ENCODE assay signal across 24 cellular contexts in genomic region chr13:110275931-110276552, GRCh38. TPM values are rescaled to one million over a fixed set of nuclear protein-coding genes. Genes with fewer than 3 reads are reported as not detected.
DNase-seq lines count a peak whose midpoint lies in the region; ATAC-seq and TF ChIP-seq lines count a peak whose summit lies in the region.
"Had no signal": no experiment of that assay in that cellular context is flagged by ENCODE, and none has a peak within 500 bp of the region (broad histone marks: within the 10 kb centered on the region; RNA-seq: fewer than 3 reads in every experiment).

No MANE protein-coding gene starts in this region.

- no peaks in the 10 kb centered on the region for H3K9me3 Mint-ChIP-seq in activated CD8-positive, alpha-beta memory T cell treated with anti-CD3 and anti-CD28 coated beads, Interleukin-2, amount 10 ng/mL, durations not matched to agents 7 days and 5 days (ENCODE audit: low read depth)
- H3K9me3 Mint-ChIP-seq: activated naive CD4-positive, alpha-beta T cell treated with anti-CD3 and anti-CD28 coated beads, Interleukin-2, amount 50 U/mL, for 24 hours; CD4-positive, alpha-beta T cell; central memory CD8-positive, alpha-beta T cell; GM23338; nephron progenitor cell; WTC11 had no signal

- no peaks in the 10 kb centered on the region for H3K27me3 ChIP-seq in smooth muscle cell (ENCODE audit: low read depth)
- H3K27me3 ChIP-seq: dorsolateral prefrontal cortex had no signal

- peaks cover 7% of the 10 kb centered on the region for H3K27me3 Mint-ChIP-seq in activated CD8-positive, alpha-beta memory T cell treated with anti-CD3 and anti-CD28 coated beads, Interleukin-2, amount 10 ng/mL, durations not matched to agents 7 days and 5 days

- 80% methylated on average over 16 of the region's 16 CpGs for WGBS in smooth muscle cell (ENCODE audit: low lambda C conversion rate)

- H3K9me3 ChIP-seq in smooth muscle cell (replicated peaks; ENCODE audit: low read depth) = no peaks in the 10 kb centered on the region

- no peak overlapping the region for H3K4me3 ChIP-seq in smooth muscle cell
- H3K4me3 ChIP-seq: dorsolateral prefrontal cortex, GM23338, skin epidermis had no signal

- CTCF ChIA-PET in activated CD8-positive, alpha-beta memory T cell treated with anti-CD3 and anti-CD28 coated beads, Interleukin-2, amount 10 ng/mL, durations not matched to agents 7 days and 5 days (lab: Charles Lee) = no interaction called here

- H3K4me1 ChIP-seq in smooth muscle cell (ENCODE audit: low read depth) = no peaks in the 10 kb centered on the region

- peak overlapping the region; percentile 58 for H3K27ac ChIP-seq in smooth muscle cell (ENCODE audit: low read depth)
- H3K27ac ChIP-seq: 22Rv1, dorsolateral prefrontal cortex, skin epidermis had no signal

- H3K4me2 ChIP-seq in smooth muscle cell = no peak overlapping the region
- H3K4me2 ChIP-seq: GM23338 had no signal

- H3K79me2 ChIP-seq in smooth muscle cell (ENCODE audit: low read depth) = peaks cover 100% of the 10 kb centered on the region

- no peak for TF ChIP-seq CTCF in smooth muscle cell (IDR thresholded peaks at IDR 0.05; ENCODE audit: borderline replicate concordance, insufficient read depth, poor library complexity, severe bottlenecking)

- peak; percentile 26 for DNase-seq in activated CD8-positive, alpha-beta memory T cell treated with anti-CD3 and anti-CD28 coated beads, Interleukin-2, amount 10 ng/mL, durations not matched to agents 7 days and 5 days
- no peak for DNase-seq in activated CD8-positive, alpha-beta memory T cell treated with anti-CD3 and anti-CD28 coated beads for 24 hours
- DNase-seq in left ventricle myocardium superior (peak; percentile 74), smooth muscle cell (lab: John Stamatoyannopoulos, UW; ENCODE audit: unreplicated experiment) (no peak), Kasumi-1 (lab: John Stamatoyannopoulos, UW) (no peak), NCI-H510A treated with DMSO at 0.1 percent for 48 hours (lab: John Stamatoyannopoulos, UW) (no peak)
- no peak for DNase-seq in activated CD4-positive, alpha-beta T cell treated with anti-CD3 and anti-CD28 coated beads for 48 hours
- DNase-seq: activated CD8-positive, alpha-beta memory T cell treated with anti-CD3 and anti-CD28 coated beads, Interleukin-2, amount 50 U/mL, for 4 hours; CD4-positive, alpha-beta T cell; dorsolateral prefrontal cortex; EL; hippocampal formation; NCI-H1417 treated with DMSO at 0.1 percent for 48 hours; nephron progenitor cell; OCI-M1; stimulated activated CD4-positive, alpha-beta T cell treated with anti-CD3 and anti-CD28 coated beads, Interleukin-2, amount 100 ng/mL, for 24 hours; T1000 had no signal

- peaks cover 100% of the 10 kb centered on the region for H4K20me1 ChIP-seq in smooth muscle cell (ENCODE audit: low read depth)

- no peaks in the 10 kb centered on the region for H3K36me3 Mint-ChIP-seq in activated CD8-positive, alpha-beta memory T cell treated with anti-CD3 and anti-CD28 coated beads, Interleukin-2, amount 10 ng/mL, durations not matched to agents 7 days and 5 days
- H3K36me3 Mint-ChIP-seq: activated naive CD4-positive, alpha-beta T cell treated with anti-CD3 and anti-CD28 coated beads, Interleukin-2, amount 50 U/mL, for 24 hours; WTC11 had no signal

- H3K4me3 Mint-ChIP-seq in activated CD8-positive, alpha-beta memory T cell treated with anti-CD3 and anti-CD28 coated beads, Interleukin-2, amount 10 ng/mL, durations not matched to agents 7 days and 5 days = no peak overlapping the region
- H3K4me3 Mint-ChIP-seq: activated naive CD4-positive, alpha-beta T cell treated with anti-CD3 and anti-CD28 coated beads, Interleukin-2, amount 50 U/mL, for 24 hours; CD4-positive, alpha-beta T cell; central memory CD8-positive, alpha-beta T cell; GM23338; nephron progenitor cell; WTC11 had no signal

- H3K9ac ChIP-seq in smooth muscle cell (ENCODE audit: low read depth) = no peak overlapping the region

- peaks cover 79% of the 10 kb centered on the region for H3F3A ChIP-seq in smooth muscle cell (ENCODE audit: low read depth)

- no peak overlapping the region for H3K27ac Mint-ChIP-seq in activated CD8-positive, alpha-beta memory T cell treated with anti-CD3 and anti-CD28 coated beads, Interleukin-2, amount 10 ng/mL, durations not matched to agents 7 days and 5 days
- H3K27ac Mint-ChIP-seq: activated naive CD4-positive, alpha-beta T cell treated with anti-CD3 and anti-CD28 coated beads, Interleukin-2, amount 50 U/mL, for 24 hours; CD4-positive, alpha-beta T cell; GM23338; nephron progenitor cell; WTC11 had no signal

- no peak overlapping the region for H2AFZ ChIP-seq in smooth muscle cell (ENCODE audit: low read depth)
- H2AFZ ChIP-seq: GM23338 had no signal

- H3K4me1 Mint-ChIP-seq in activated CD8-positive, alpha-beta memory T cell treated with anti-CD3 and anti-CD28 coated beads, Interleukin-2, amount 10 ng/mL, durations not matched to agents 7 days and 5 days = peaks cover 3% of the 10 kb centered on the region
- H3K4me1 Mint-ChIP-seq: activated naive CD4-positive, alpha-beta T cell treated with anti-CD3 and anti-CD28 coated beads, Interleukin-2, amount 50 U/mL, for 24 hours; central memory CD8-positive, alpha-beta T cell had no signal

- intact Hi-C loops in left ventricle myocardium superior (cut with micrococcal nuclease) = no loop called here

- no peak for ATAC-seq in activated CD8-positive, alpha-beta memory T cell treated with anti-CD3 and anti-CD28 coated beads, Interleukin-2, amount 10 ng/mL, durations not matched to agents 7 days and 5 days
- ATAC-seq in left ventricle myocardium superior (peak; percentile 69), GM19463 (IDR thresholded peaks at IDR 0.05; ENCODE audit: unreplicated experiment) (no peak)
- ATAC-seq: GM23338, WTC11 had no signal

- peaks cover 4% of the 10 kb centered on the region for H3K36me3 ChIP-seq in smooth muscle cell (ENCODE audit: low read depth)

RNA-seq across cellular contexts. Expression of gene COL4A1, which starts 30.9 kb away (rescaled TPM):
- total RNA-seq in activated CD8-positive, alpha-beta memory T cell treated with anti-CD3 and anti-CD28 coated beads, Interleukin-2, amount 10 ng/mL, durations not matched to agents 7 days and 5 days = not detected
- total RNA-seq in left ventricle myocardium superior (119 TPM), smooth muscle cell (4,372 and 5,353 TPM in 2 replicates)
- 1,844 and 2,409 TPM in 2 replicates for polyA plus RNA-seq in smooth muscle cell

RNA-seq across cellular contexts. Expression of gene COL4A2, which starts 31.0 kb away (rescaled TPM):
- not detected for total RNA-seq in activated CD8-positive, alpha-beta memory T cell treated with anti-CD3 and anti-CD28 coated beads, Interleukin-2, amount 10 ng/mL, durations not matched to agents 7 days and 5 days
- 126 TPM for total RNA-seq in left ventricle myocardium superior
- total RNA-seq in smooth muscle cell = 1,456 and 1,535 TPM in 2 replicates
- 2,012 and 2,786 TPM in 2 replicates for polyA plus RNA-seq in smooth muscle cell
- total RNA-seq: CD4-positive, alpha-beta T cell had no signal

Comparison
In these comparisons a context has a peak if more than half of its experiments do, and no peak if none do; other contexts are left out.
1. DNase-seq: peak in activated CD8-positive, alpha-beta memory T cell treated with anti-CD3 and anti-CD28 coated beads, Interleukin-2, amount 10 ng/mL, durations not matched to agents 7 days and 5 days (single experiment) and left ventricle myocardium superior (single experiment); none in activated CD8-positive, alpha-beta memory T cell treated with anti-CD3 and anti-CD28 coated beads for 24 hours (single experiment), smooth muscle cell (single experiment), activated CD4-positive, alpha-beta T cell treated with anti-CD3 and anti-CD28 coated beads for 48 hours (single experiment), Kasumi-1 (0 of 2) and NCI-H510A treated with DMSO at 0.1 percent for 48 hours (single experiment).
2. RNA of gene COL4A1, which starts 30.9 kb away (total RNA-seq): 4,372 to 5,353 TPM in smooth muscle cell and 119 TPM in left ventricle myocardium superior (single experiment); not detected in activated CD8-positive, alpha-beta memory T cell treated with anti-CD3 and anti-CD28 coated beads, Interleukin-2, amount 10 ng/mL, durations not matched to agents 7 days and 5 days; every median in the first group is over 100 times any median in the second.
3. RNA of gene COL4A2, which starts 31.0 kb away (total RNA-seq): 1,456 to 1,535 TPM in smooth muscle cell and 126 TPM in left ventricle myocardium superior (single experiment); not detected in activated CD8-positive, alpha-beta memory T cell treated with anti-CD3 and anti-CD28 coated beads, Interleukin-2, amount 10 ng/mL, durations not matched to agents 7 days and 5 days; every median in the first group is over 100 times any median in the second.